1 cellular context compared by ENCODE assay signal in the genomic region with DNA sequence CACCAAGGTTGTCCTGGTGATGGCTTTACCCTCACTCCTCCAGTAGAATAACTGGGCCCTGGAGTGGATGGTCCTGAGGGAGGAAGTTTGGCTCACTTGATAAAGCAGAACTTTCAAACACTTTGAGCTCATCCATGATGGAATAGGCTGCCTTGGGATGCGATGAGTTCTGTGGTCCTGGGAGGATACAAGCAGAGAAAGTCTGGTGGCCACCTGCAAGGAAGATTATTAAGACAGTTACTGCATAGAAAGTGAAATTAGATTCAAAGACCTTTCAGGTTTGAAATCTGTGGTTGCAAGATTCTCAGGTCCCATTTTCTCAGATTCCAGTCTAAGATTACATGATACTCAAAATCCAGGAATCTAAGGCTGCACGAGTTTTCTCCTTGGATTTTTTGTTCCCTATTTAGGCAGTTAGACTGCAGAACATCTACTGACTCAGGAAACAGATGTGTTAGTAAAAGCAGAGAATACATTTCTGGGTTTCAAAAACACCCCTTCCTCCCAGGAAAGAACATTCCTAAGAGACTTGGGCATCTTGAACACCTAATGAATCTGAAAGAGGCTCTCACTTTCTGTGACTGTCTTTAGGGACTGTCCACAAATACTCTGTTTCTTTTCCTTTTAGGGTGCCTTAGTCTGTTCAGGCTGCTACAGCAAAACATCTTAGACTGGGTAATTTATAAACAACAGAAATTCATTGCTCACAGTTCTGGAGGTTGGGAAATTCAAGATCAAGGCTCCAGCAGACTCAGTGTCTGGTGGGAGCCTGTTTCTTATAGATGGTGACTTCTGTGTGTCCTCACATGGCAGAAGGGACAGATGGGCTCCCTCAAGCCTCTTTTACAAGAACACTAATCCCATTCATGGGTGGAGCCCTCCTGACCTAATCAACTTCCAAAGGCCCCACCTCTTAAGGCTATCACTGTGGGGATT.
TF ChIP-seq lines count a peak whose summit lies in the region.

No MANE protein-coding gene starts in this region.

TF ChIP-seq in H1, 55 proteins besides CTCF, POLR2A, EP300 and RAD21:
- TF ChIP-seq ZNF274 (IDR thresholded peaks at IDR 0.05; ENCODE audit: borderline replicate concordance, extremely low read depth, low read length) (no peak), BRCA1 (IDR thresholded peaks at IDR 0.05; ENCODE audit: low read depth, low read length) (no peak), SIN3A (conservative IDR thresholded peaks at IDR 0.05 in 1 of 2, IDR thresholded peaks at IDR 0.05 in 1 of 2; ENCODE audit: low read depth in 1 of 2, low read length in 2 of 2) (no peak), GTF2F1 (IDR thresholded peaks at IDR 0.05; ENCODE audit: borderline replicate concordance, low read depth, low read length) (no peak), SRF (IDR thresholded peaks at IDR 0.05; ENCODE audit: low read depth, low read length) (no peak), CREB1 (IDR thresholded peaks at IDR 0.05) (no peak), POLR2AphosphoS5 (IDR thresholded peaks at IDR 0.05; ENCODE audit: low read depth, low read length) (no peak), SAP30 (IDR thresholded peaks at IDR 0.05; ENCODE audit: insufficient read depth, insufficient replicate concordance, low read length) (no peak), HDAC6 (IDR thresholded peaks at IDR 0.05; ENCODE audit: low read depth, low read length) (no peak), CEBPB (IDR thresholded peaks at IDR 0.05; ENCODE audit: low read depth, low read length) (no peak), JUND (IDR thresholded peaks at IDR 0.05; ENCODE audit: low read length) (no peak), PHF8 (conservative IDR thresholded peaks at IDR 0.05; ENCODE audit: low read depth, low read length) (no peak), HDAC2 (IDR thresholded peaks at IDR 0.05; ENCODE audit: borderline replicate concordance in 1 of 2, low read depth in 2 of 2, low read length in 2 of 2) (no peak), TCF12 (IDR thresholded peaks at IDR 0.05; ENCODE audit: low read depth, low read length) (no peak), CBX8 (IDR thresholded peaks at IDR 0.05; ENCODE audit: borderline replicate concordance, low read depth, low read length) (no peak), GABPA (IDR thresholded peaks at IDR 0.05; ENCODE audit: borderline replicate concordance, insufficient read depth, low read length) (no peak), CBX5 (IDR thresholded peaks at IDR 0.05; ENCODE audit: low read depth, low read length) (no peak)
- TF ChIP-seq, protein P1, sequence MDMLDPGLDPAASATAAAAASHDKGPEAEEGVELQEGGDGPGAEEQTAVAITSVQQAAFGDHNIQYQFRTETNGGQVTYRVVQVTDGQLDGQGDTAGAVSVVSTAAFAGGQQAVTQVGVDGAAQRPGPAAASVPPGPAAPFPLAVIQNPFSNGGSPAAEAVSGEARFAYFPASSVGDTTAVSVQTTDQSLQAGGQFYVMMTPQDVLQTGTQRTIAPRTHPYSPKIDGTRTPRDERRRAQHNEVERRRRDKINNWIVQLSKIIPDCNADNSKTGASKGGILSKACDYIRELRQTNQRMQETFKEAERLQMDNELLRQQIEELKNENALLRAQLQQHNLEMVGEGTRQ (IDR thresholded peaks at IDR 0.05; ENCODE audit: low read length), result no peak
